6 cellular contexts compared by ENCODE assay signal in the genomic region with DNA sequence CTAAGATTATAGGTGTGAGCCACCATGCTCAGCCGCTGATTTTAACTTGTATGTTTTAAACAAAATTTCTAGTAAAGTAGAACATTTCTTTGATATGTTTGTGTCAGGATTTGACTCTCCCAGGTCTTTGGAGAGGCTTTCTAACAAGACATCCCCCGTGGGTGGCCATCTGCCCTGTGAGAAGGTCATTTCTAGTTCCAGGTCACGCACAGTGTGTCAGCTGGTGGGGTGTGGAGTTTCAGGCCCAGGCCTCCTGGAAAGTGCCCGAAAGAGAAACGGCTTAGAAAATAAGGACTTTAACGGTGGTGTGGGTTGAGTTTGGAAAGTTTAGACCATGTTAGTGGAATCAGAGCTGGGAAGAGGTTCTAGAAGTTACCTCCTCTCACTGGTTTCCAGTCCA. TPM values are rescaled to one million over a fixed set of nuclear protein-coding genes. Genes with fewer than 3 reads are reported as not detected.
"Had no signal": no experiment of that assay in that cellular context is flagged by ENCODE, and none has a peak within 500 bp of the region (broad histone marks: within the 10 kb centered on the region; RNA-seq: fewer than 3 reads in every experiment).

No MANE protein-coding gene starts in this region.

RNA-seq across cellular contexts. Expression of a gene that starts 37.3 kb away (rescaled TPM):
- total RNA-seq: kidney epithelial cell had no signal
- polyA plus RNA-seq: immature natural killer cell had no signal

RNA-seq across cellular contexts. Expression of a gene that starts 48.3 kb away (rescaled TPM):
- total RNA-seq: hepatocyte, left ventricle myocardium inferior, left ventricle myocardium superior, lower lobe of right lung had no signal
- polyA plus RNA-seq: hepatocyte had no signal
